Comparison of ENCODE assay signal across 1 cellular context in the genomic region with DNA sequence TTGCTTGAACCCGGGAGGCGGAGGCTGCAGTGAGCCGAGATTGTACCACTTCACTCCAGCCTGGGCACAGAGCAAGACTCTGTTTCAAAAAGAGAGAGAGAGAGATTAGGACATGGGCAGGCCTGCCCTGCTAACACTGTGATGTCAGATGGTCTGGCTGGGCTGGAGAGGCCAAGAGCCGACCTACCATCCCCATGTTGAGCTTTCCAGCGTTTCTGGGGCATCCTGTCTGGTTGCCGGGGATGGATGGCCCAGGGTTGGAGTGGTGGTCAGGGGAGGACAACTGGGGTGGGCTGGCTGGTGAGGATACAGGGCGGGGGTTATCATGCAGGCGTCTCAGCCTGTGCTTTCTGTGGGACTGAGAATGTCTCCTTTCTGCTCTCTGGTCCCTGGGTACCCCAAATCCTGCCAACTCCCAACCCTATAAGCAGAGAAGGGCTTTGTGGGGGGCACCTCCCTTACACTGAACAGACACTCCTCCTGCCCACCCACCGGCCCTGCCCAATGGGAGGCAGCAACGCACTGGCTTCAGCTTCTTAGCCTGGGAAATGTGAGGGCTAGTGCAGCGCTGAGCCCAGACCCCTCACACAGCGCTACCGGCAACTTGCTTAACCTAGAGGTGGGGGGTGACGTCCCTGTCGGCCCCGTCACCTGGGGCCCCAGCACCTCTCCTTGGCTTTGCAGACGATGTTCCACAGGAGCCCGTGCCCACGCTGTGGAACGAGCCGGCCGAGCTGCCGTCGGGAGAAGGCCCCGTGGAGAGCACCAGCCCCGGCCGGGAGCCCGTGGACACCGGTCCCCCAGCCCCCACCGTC.
TF ChIP-seq lines count a peak whose summit lies in the region.

No MANE protein-coding gene starts in this region.

TF ChIP-seq in GM12878, 131 proteins besides CTCF, POLR2A, EP300 and RAD21 (continued from another document):
- TF ChIP-seq SP1 (IDR thresholded peaks at IDR 0.05; ENCODE audit: low read depth, low read length): no peak
- no peak for TF ChIP-seq YBX1 (IDR thresholded peaks at IDR 0.05)
- TF ChIP-seq, protein P1, sequence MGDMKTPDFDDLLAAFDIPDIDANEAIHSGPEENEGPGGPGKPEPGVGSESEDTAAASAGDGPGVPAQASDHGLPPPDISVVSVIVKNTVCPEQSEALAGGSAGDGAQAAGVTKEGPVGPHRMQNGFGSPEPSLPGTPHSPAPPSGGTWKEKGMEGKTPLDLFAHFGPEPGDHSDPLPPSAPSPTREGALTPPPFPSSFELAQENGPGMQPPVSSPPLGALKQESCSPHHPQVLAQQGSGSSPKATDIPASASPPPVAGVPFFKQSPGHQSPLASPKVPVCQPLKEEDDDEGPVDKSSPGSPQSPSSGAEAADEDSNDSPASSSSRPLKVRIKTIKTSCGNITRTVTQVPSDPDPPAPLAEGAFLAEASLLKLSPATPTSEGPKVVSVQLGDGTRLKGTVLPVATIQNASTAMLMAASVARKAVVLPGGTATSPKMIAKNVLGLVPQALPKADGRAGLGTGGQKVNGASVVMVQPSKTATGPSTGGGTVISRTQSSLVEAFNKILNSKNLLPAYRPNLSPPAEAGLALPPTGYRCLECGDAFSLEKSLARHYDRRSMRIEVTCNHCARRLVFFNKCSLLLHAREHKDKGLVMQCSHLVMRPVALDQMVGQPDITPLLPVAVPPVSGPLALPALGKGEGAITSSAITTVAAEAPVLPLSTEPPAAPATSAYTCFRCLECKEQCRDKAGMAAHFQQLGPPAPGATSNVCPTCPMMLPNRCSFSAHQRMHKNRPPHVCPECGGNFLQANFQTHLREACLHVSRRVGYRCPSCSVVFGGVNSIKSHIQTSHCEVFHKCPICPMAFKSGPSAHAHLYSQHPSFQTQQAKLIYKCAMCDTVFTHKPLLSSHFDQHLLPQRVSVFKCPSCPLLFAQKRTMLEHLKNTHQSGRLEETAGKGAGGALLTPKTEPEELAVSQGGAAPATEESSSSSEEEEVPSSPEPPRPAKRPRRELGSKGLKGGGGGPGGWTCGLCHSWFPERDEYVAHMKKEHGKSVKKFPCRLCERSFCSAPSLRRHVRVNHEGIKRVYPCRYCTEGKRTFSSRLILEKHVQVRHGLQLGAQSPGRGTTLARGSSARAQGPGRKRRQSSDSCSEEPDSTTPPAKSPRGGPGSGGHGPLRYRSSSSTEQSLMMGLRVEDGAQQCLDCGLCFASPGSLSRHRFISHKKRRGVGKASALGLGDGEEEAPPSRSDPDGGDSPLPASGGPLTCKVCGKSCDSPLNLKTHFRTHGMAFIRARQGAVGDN (IDR thresholded peaks at IDR 0.05): no peak
- no peak for TF ChIP-seq GATAD2B (conservative IDR thresholded peaks at IDR 0.05; ENCODE audit: low read depth)
- no peak for TF ChIP-seq SUZ12 (IDR thresholded peaks at IDR 0.05; ENCODE audit: unreplicated experiment)
- TF ChIP-seq, protein P2, sequence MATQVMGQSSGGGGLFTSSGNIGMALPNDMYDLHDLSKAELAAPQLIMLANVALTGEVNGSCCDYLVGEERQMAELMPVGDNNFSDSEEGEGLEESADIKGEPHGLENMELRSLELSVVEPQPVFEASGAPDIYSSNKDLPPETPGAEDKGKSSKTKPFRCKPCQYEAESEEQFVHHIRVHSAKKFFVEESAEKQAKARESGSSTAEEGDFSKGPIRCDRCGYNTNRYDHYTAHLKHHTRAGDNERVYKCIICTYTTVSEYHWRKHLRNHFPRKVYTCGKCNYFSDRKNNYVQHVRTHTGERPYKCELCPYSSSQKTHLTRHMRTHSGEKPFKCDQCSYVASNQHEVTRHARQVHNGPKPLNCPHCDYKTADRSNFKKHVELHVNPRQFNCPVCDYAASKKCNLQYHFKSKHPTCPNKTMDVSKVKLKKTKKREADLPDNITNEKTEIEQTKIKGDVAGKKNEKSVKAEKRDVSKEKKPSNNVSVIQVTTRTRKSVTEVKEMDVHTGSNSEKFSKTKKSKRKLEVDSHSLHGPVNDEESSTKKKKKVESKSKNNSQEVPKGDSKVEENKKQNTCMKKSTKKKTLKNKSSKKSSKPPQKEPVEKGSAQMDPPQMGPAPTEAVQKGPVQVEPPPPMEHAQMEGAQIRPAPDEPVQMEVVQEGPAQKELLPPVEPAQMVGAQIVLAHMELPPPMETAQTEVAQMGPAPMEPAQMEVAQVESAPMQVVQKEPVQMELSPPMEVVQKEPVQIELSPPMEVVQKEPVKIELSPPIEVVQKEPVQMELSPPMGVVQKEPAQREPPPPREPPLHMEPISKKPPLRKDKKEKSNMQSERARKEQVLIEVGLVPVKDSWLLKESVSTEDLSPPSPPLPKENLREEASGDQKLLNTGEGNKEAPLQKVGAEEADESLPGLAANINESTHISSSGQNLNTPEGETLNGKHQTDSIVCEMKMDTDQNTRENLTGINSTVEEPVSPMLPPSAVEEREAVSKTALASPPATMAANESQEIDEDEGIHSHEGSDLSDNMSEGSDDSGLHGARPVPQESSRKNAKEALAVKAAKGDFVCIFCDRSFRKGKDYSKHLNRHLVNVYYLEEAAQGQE (IDR thresholded peaks at IDR 0.05; ENCODE audit: low read depth, low read length): no peak
TF ChIP-seq in GM12878: peak in this region for 0.
